Comparison of ENCODE assay signal across 1 cellular context in the genomic region with DNA sequence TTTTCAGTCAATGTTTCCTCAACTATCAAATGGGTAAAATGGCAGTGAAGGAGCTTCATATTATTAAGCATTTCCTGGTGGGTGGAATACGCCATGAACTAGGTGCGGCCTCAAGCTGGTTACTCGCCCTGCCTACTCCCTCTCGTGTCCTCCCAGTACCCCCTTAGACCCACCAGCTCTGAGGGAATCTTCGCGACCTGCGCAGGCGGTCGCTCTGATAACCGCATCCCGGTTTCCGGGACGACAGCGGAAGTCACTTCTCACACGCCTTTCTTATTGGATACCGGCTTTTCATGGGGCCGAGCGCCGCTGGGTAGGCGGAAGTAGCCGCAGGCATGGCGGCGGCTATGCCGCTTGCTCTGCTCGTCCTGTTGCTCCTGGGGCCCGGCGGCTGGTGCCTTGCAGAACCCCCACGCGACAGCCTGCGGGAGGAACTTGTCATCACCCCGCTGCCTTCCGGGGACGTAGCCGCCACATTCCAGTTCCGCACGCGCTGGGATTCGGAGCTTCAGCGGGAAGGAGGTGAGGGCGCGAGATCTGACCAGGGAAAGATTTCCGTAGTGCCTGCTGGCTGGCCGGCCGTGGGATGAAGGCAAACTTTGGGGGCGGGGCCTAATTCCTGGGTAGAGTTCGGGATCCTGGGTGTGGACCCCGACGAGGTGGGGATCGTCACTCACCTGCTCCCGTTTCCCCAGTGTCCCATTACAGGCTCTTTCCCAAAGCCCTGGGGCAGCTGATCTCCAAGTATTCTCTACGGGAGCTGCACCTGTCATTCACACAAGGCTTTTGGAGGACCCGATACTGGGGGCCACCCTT.
TF ChIP-seq lines count a peak whose summit lies in the region.

A gene (plus strand): TSS at position 320 of the 816 bp plus-strand sequence. CDS start 16 bp downstream, at position 336.

TF ChIP-seq in HepG2, 621 proteins besides CTCF, POLR2A, EP300 and RAD21 (continued from another document and continues in another):
- TF ChIP-seq, protein P1, sequence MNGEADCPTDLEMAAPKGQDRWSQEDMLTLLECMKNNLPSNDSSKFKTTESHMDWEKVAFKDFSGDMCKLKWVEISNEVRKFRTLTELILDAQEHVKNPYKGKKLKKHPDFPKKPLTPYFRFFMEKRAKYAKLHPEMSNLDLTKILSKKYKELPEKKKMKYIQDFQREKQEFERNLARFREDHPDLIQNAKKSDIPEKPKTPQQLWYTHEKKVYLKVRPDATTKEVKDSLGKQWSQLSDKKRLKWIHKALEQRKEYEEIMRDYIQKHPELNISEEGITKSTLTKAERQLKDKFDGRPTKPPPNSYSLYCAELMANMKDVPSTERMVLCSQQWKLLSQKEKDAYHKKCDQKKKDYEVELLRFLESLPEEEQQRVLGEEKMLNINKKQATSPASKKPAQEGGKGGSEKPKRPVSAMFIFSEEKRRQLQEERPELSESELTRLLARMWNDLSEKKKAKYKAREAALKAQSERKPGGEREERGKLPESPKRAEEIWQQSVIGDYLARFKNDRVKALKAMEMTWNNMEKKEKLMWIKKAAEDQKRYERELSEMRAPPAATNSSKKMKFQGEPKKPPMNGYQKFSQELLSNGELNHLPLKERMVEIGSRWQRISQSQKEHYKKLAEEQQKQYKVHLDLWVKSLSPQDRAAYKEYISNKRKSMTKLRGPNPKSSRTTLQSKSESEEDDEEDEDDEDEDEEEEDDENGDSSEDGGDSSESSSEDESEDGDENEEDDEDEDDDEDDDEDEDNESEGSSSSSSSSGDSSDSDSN (CRISPR knock-in tag; IDR thresholded peaks at IDR 0.05): peak; percentile 78
- TF ChIP-seq, protein P2, sequence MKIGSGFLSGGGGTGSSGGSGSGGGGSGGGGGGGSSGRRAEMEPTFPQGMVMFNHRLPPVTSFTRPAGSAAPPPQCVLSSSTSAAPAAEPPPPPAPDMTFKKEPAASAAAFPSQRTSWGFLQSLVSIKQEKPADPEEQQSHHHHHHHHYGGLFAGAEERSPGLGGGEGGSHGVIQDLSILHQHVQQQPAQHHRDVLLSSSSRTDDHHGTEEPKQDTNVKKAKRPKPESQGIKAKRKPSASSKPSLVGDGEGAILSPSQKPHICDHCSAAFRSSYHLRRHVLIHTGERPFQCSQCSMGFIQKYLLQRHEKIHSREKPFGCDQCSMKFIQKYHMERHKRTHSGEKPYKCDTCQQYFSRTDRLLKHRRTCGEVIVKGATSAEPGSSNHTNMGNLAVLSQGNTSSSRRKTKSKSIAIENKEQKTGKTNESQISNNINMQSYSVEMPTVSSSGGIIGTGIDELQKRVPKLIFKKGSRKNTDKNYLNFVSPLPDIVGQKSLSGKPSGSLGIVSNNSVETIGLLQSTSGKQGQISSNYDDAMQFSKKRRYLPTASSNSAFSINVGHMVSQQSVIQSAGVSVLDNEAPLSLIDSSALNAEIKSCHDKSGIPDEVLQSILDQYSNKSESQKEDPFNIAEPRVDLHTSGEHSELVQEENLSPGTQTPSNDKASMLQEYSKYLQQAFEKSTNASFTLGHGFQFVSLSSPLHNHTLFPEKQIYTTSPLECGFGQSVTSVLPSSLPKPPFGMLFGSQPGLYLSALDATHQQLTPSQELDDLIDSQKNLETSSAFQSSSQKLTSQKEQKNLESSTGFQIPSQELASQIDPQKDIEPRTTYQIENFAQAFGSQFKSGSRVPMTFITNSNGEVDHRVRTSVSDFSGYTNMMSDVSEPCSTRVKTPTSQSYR (CRISPR knock-in tag; IDR thresholded peaks at IDR 0.05; ENCODE audit: borderline replicate concordance): no peak
- TF ChIP-seq ZSCAN25 (CRISPR knock-in tag; IDR thresholded peaks at IDR 0.05) (no peak; the same call in 1 of the 2 replicates), ATF7-NPFF (CRISPR knock-in tag; IDR thresholded peaks at IDR 0.05; ENCODE audit: low read depth) (peak; percentile 89), HDAC2 (CRISPR knock-in tag; IDR thresholded peaks at IDR 0.05) (peak; percentile 96), GATAD2A (CRISPR knock-in tag; IDR thresholded peaks at IDR 0.05) (peak; percentile 27; the same call in 1 of the 2 replicates), ZNF570 (CRISPR knock-in tag; IDR thresholded peaks at IDR 0.05; ENCODE audit: borderline replicate concordance) (no peak), ZNF121 (CRISPR knock-in tag; IDR thresholded peaks at IDR 0.05) (0 out of 2 replicates have a peak, but pooled peaks have one; percentile 23), ARHGAP35 (CRISPR knock-in tag; IDR thresholded peaks at IDR 0.05; ENCODE audit: borderline replicate concordance) (peak; percentile 85), HMGA1 (CRISPR knock-in tag; conservative IDR thresholded peaks at IDR 0.05) (no peak), TARDBP (CRISPR knock-in tag; IDR thresholded peaks at IDR 0.05) (peak; percentile 94), NFE2L2 (IDR thresholded peaks at IDR 0.05; ENCODE audit: low read length) (no peak), ZNF660 (CRISPR knock-in tag; IDR thresholded peaks at IDR 0.05; ENCODE audit: borderline replicate concordance, low read depth) (no peak), DR1 (CRISPR knock-in tag; IDR thresholded peaks at IDR 0.05) (peak; percentile 89), ZNF292 (CRISPR knock-in tag; IDR thresholded peaks at IDR 0.05; ENCODE audit: borderline replicate concordance, low read depth) (peak; percentile 56; the same call in 1 of the 2 replicates), ZNF772 (CRISPR knock-in tag; IDR thresholded peaks at IDR 0.05) (peak; percentile 98), FOXO1 (CRISPR knock-in tag; IDR thresholded peaks at IDR 0.05) (peak; percentile 82; the same call in 1 of the 2 replicates), GTF2F1 (IDR thresholded peaks at IDR 0.05; ENCODE audit: low read length) (0 out of 2 replicates have a peak, but pooled peaks have one; percentile 72), PAF1 (CRISPR knock-in tag; IDR thresholded peaks at IDR 0.05) (no peak), NKX3-1 (CRISPR knock-in tag; IDR thresholded peaks at IDR 0.05) (no peak), RFXANK (CRISPR knock-in tag; IDR thresholded peaks at IDR 0.05) (peak; percentile 84; the same call in 1 of the 2 replicates), PITX1 (CRISPR knock-in tag; IDR thresholded peaks at IDR 0.05) (peak; percentile 73), NRL (CRISPR knock-in tag; IDR thresholded peaks at IDR 0.05; ENCODE audit: borderline replicate concordance) (peak; percentile 99), ZFP90 (CRISPR knock-in tag; IDR thresholded peaks at IDR 0.05; ENCODE audit: borderline replicate concordance) (peak; percentile 96), ZNF24 (IDR thresholded peaks at IDR 0.05) (no peak), FOSL1 (CRISPR knock-in tag; IDR thresholded peaks at IDR 0.05; ENCODE audit: borderline replicate concordance) (peak; percentile 23; the same call in 1 of the 2 replicates), KLF12 (CRISPR knock-in tag; IDR thresholded peaks at IDR 0.05; ENCODE audit: borderline replicate concordance) (peak; percentile 62; the same call in 1 of the 2 replicates), ZNF496 (CRISPR knock-in tag; IDR thresholded peaks at IDR 0.05; ENCODE audit: insufficient replicate concordance) (no peak), TGIF2 (CRISPR knock-in tag; IDR thresholded peaks at IDR 0.05) (peak; percentile 66), REL (CRISPR knock-in tag; conservative IDR thresholded peaks at IDR 0.05) (peak; percentile 86), CBX2 (IDR thresholded peaks at IDR 0.05; ENCODE audit: low read depth, low read length) (no peak), CBX2 (CRISPR knock-in tag; IDR thresholded peaks at IDR 0.05; ENCODE audit: low read depth) (peak; percentile 14; the same call in 1 of the 2 replicates), STAT5B (CRISPR knock-in tag; IDR thresholded peaks at IDR 0.05) (peak; percentile 53; the same call in 1 of the 2 replicates)
- TF ChIP-seq, protein P3, sequence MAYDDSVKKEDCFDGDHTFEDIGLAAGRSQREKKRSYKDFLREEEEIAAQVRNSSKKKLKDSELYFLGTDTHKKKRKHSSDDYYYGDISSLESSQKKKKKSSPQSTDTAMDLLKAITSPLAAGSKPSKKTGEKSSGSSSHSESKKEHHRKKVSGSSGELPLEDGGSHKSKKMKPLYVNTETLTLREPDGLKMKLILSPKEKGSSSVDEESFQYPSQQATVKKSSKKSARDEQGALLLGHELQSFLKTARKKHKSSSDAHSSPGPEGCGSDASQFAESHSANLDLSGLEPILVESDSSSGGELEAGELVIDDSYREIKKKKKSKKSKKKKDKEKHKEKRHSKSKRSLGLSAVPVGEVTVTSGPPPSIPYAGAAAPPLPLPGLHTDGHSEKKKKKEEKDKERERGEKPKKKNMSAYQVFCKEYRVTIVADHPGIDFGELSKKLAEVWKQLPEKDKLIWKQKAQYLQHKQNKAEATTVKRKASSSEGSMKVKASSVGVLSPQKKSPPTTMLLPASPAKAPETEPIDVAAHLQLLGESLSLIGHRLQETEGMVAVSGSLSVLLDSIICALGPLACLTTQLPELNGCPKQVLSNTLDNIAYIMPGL (CRISPR knock-in tag; IDR thresholded peaks at IDR 0.05; ENCODE audit: borderline replicate concordance in 1 of 2, low read depth in 1 of 2): peak; percentile 33 to 83; a peak in 3 of 4 replicates
- TF ChIP-seq, protein P4, sequence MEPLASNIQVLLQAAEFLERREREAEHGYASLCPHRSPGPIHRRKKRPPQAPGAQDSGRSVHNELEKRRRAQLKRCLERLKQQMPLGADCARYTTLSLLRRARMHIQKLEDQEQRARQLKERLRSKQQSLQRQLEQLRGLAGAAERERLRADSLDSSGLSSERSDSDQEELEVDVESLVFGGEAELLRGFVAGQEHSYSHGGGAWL (CRISPR knock-in tag; IDR thresholded peaks at IDR 0.05): peak; percentile 96; the same call in 1 of the 2 replicates
- TF ChIP-seq, protein P5, sequence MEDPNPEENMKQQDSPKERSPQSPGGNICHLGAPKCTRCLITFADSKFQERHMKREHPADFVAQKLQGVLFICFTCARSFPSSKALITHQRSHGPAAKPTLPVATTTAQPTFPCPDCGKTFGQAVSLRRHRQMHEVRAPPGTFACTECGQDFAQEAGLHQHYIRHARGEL (CRISPR knock-in tag; IDR thresholded peaks at IDR 0.05): no peak
- TF ChIP-seq, protein P6, sequence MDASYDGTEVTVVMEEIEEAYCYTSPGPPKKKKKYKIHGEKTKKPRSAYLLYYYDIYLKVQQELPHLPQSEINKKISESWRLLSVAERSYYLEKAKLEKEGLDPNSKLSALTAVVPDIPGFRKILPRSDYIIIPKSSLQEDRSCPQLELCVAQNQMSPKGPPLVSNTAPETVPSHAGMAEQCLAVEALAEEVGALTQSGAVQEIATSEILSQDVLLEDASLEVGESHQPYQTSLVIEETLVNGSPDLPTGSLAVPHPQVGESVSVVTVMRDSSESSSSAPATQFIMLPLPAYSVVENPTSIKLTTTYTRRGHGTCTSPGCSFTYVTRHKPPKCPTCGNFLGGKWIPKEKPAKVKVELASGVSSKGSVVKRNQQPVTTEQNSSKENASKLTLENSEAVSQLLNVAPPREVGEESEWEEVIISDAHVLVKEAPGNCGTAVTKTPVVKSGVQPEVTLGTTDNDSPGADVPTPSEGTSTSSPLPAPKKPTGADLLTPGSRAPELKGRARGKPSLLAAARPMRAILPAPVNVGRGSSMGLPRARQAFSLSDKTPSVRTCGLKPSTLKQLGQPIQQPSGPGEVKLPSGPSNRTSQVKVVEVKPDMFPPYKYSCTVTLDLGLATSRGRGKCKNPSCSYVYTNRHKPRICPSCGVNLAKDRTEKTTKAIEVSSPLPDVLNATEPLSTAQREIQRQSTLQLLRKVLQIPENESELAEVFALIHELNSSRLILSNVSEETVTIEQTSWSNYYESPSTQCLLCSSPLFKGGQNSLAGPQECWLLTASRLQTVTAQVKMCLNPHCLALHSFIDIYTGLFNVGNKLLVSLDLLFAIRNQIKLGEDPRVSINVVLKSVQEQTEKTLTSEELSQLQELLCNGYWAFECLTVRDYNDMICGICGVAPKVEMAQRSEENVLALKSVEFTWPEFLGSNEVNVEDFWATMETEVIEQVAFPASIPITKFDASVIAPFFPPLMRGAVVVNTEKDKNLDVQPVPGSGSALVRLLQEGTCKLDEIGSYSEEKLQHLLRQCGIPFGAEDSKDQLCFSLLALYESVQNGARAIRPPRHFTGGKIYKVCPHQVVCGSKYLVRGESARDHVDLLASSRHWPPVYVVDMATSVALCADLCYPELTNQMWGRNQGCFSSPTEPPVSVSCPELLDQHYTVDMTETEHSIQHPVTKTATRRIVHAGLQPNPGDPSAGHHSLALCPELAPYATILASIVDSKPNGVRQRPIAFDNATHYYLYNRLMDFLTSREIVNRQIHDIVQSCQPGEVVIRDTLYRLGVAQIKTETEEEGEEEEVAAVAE (CRISPR knock-in tag; IDR thresholded peaks at IDR 0.05; ENCODE audit: borderline replicate concordance): peak; percentile 95
- TF ChIP-seq, protein P7, sequence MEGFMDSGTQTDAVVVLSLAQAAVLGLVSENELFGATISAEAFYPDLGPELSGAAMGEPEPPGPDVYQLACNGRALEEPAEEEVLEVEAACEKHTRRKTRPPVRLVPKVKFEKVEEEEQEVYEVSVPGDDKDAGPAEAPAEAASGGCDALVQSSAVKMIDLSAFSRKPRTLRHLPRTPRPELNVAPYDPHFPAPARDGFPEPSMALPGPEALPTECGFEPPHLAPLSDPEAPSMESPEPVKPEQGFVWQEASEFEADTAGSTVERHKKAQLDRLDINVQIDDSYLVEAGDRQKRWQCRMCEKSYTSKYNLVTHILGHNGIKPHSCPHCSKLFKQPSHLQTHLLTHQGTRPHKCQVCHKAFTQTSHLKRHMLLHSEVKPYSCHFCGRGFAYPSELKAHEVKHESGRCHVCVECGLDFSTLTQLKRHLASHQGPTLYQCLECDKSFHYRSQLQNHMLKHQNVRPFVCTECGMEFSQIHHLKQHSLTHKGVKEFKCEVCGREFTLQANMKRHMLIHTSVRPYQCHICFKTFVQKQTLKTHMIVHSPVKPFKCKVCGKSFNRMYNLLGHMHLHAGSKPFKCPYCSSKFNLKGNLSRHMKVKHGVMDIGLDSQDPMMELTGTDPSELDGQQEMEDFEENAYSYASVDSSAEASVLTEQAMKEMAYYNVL (CRISPR knock-in tag; IDR thresholded peaks at IDR 0.05; ENCODE audit: borderline replicate concordance): no peak
- TF ChIP-seq, protein P8, sequence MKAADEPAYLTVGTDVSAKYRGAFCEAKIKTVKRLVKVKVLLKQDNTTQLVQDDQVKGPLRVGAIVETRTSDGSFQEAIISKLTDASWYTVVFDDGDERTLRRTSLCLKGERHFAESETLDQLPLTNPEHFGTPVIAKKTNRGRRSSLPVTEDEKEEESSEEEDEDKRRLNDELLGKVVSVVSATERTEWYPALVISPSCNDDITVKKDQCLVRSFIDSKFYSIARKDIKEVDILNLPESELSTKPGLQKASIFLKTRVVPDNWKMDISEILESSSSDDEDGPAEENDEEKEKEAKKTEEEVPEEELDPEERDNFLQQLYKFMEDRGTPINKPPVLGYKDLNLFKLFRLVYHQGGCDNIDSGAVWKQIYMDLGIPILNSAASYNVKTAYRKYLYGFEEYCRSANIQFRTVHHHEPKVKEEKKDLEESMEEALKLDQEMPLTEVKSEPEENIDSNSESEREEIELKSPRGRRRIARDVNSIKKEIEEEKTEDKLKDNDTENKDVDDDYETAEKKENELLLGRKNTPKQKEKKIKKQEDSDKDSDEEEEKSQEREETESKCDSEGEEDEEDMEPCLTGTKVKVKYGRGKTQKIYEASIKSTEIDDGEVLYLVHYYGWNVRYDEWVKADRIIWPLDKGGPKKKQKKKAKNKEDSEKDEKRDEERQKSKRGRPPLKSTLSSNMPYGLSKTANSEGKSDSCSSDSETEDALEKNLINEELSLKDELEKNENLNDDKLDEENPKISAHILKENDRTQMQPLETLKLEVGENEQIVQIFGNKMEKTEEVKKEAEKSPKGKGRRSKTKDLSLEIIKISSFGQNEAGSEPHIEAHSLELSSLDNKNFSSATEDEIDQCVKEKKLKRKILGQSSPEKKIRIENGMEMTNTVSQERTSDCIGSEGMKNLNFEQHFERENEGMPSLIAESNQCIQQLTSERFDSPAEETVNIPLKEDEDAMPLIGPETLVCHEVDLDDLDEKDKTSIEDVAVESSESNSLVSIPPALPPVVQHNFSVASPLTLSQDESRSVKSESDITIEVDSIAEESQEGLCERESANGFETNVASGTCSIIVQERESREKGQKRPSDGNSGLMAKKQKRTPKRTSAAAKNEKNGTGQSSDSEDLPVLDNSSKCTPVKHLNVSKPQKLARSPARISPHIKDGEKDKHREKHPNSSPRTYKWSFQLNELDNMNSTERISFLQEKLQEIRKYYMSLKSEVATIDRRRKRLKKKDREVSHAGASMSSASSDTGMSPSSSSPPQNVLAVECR (CRISPR knock-in tag; IDR thresholded peaks at IDR 0.05; ENCODE audit: borderline replicate concordance): peak; percentile 99
